1 cellular context compared by ENCODE assay signal in the genomic region with DNA sequence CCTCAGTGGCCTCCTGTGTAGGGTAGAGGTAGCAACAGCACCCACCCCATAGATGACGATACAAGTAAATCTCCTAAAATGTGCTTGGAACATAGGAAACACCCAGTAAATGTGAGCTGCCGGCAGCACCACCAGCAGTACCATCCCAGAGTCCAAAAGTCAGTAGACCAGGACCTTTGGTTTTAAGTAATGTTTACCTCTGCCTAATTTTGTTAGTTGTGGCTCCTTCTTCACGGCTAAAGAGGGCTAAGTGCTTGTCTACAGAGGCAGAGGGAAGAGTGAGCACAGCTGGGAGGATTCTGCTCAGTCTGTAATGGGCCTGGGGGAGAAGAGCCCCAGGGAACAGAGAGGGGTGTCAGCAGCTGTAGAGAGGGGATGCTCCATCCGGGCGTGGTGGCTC.
TF ChIP-seq lines count a peak whose summit lies in the region.

No MANE protein-coding gene starts in this region.

TF ChIP-seq in liver, 16 proteins besides CTCF, POLR2A, EP300 and RAD21 (continued from another document):
- TF ChIP-seq, protein P1, sequence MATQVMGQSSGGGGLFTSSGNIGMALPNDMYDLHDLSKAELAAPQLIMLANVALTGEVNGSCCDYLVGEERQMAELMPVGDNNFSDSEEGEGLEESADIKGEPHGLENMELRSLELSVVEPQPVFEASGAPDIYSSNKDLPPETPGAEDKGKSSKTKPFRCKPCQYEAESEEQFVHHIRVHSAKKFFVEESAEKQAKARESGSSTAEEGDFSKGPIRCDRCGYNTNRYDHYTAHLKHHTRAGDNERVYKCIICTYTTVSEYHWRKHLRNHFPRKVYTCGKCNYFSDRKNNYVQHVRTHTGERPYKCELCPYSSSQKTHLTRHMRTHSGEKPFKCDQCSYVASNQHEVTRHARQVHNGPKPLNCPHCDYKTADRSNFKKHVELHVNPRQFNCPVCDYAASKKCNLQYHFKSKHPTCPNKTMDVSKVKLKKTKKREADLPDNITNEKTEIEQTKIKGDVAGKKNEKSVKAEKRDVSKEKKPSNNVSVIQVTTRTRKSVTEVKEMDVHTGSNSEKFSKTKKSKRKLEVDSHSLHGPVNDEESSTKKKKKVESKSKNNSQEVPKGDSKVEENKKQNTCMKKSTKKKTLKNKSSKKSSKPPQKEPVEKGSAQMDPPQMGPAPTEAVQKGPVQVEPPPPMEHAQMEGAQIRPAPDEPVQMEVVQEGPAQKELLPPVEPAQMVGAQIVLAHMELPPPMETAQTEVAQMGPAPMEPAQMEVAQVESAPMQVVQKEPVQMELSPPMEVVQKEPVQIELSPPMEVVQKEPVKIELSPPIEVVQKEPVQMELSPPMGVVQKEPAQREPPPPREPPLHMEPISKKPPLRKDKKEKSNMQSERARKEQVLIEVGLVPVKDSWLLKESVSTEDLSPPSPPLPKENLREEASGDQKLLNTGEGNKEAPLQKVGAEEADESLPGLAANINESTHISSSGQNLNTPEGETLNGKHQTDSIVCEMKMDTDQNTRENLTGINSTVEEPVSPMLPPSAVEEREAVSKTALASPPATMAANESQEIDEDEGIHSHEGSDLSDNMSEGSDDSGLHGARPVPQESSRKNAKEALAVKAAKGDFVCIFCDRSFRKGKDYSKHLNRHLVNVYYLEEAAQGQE (IDR thresholded peaks at IDR 0.05): peak; percentile 32
- peak; percentile 62 for TF ChIP-seq HNF4G (IDR thresholded peaks at IDR 0.05)
